ENCODE assay signal across 16 cellular contexts in the genomic region with DNA sequence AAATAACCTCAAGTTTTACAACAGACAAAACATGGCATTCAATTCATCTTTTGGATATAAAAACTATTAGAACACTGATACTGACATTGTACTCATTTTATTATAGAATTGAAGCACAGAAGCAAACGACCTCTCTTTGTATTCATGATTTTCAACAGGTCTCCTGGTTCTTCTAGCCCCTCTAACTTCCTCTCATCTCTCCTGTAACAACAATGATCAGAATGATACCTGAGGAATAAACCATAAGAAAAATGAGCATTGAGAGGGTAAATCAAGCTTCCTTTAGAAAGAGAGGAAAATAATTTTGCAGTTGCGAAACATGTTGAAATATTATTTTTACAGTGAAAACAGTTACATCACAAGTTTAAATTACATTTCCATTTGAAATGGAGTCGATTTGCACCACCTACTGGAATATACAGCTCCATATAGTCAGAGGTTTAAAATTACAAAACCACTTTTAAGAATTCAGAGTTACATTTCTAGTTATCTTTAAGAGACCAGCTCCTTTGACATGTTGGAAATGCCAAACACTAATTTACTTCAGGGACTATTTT. TPM values are rescaled to one million over a fixed set of nuclear protein-coding genes. Genes with fewer than 3 reads are reported as not detected.
A peak's percentile ranks its signal among the peaks of the same experiment; 100 is the strongest.
DNase-seq lines count a peak whose midpoint lies in the region; ATAC-seq and TF ChIP-seq lines count a peak whose summit lies in the region.
"Had no signal": no experiment of that assay in that cellular context is flagged by ENCODE, and none has a peak within 500 bp of the region (broad histone marks: within the 10 kb centered on the region; RNA-seq: fewer than 3 reads in every experiment).

No MANE protein-coding gene starts in this region.

- ATAC-seq in HCT116 = no peak
- no peak for ATAC-seq in HG03442 (IDR thresholded peaks at IDR 0.05; ENCODE audit: unreplicated experiment)
- ATAC-seq: GM23338 had no signal

- POLR2A ChIA-PET in HCT116 (lab: Charles Lee) = interaction anchor here (0.6 to 1.1 kb wide), 2 partner anchors 12 to 19 kb away, joined by 4 to 5 read pairs; partner anchors contain the start of gene EDRF1

- TF ChIP-seq CTCF in AG09309 (IDR thresholded peaks at IDR 0.05; ENCODE audit: control insufficient read depth, insufficient read depth, low read depth, low read length, missing control alignments) = peak; percentile 34
- TF ChIP-seq CTCF in HCT116 (IDR thresholded peaks at IDR 0.05 in 2 of 3, conservative IDR thresholded peaks at IDR 0.05 in 1 of 3; ENCODE audit: borderline replicate concordance in 1 of 3, insufficient read depth in 1 of 3, low read depth in 2 of 3, low read length in 2 of 3) = peak; percentile 10 to 65 (median 49); a peak in 3 of 6 replicates
- TF ChIP-seq CTCF in VCaP (conservative IDR thresholded peaks at IDR 0.05) = peak; percentile 56; the same call in 1 of the 2 replicates
- TF ChIP-seq CTCF in fibroblast of villous mesenchyme (IDR thresholded peaks at IDR 0.05; ENCODE audit: insufficient read depth, low read depth, low read length) = no peak

- TF ChIP-seq POLR2A in HCT116 (IDR thresholded peaks at IDR 0.05; ENCODE audit: borderline replicate concordance, extremely low read depth, insufficient read depth, insufficient read length) = no peak

- CTCF ChIA-PET in HCT116 (lab: Charles Lee) = interaction anchor here (0.8 to 1.2 kb wide), 3 partner anchors 60 to 652 kb away, joined by 3 to 8 read pairs (median 4); no protein-coding TSS in a partner anchor

- no peak overlapping the region for H3K4me2 ChIP-seq in HCT116 (ENCODE audit: low read length)
- H3K4me2 ChIP-seq: GM23338 had no signal

- RAD21 ChIA-PET in HCT116 (lab: Charles Lee; ENCODE audit: low non-redundant PET in 1 of 2, low total read pairs in 2 of 2, uncharacterized antibody in 2 of 2, unreplicated experiment in 2 of 2) = no interaction called here

- H2AFZ ChIP-seq in HCT116 (ENCODE audit: low read depth, low read length, poor library complexity, severe bottlenecking) = peak overlapping the region; percentile 18
- H2AFZ ChIP-seq: GM23338 had no signal

- no peaks in the 10 kb centered on the region for H3K9me3 ChIP-seq in HCT116 (ENCODE audit: control insufficient read depth in 1 of 2, insufficient read depth in 1 of 2, low read depth in 1 of 2, low read length in 2 of 2)

- H3K4me1 ChIP-seq in HCT116 (ENCODE audit: control insufficient read depth in 1 of 2, insufficient read depth in 2 of 2, low read length in 2 of 2) = no peaks in the 10 kb centered on the region

- H3K9me2 ChIP-seq in HCT116 (ENCODE audit: insufficient read depth) = no peaks in the 10 kb centered on the region

- no peak for DNase-seq in AG09309 (ENCODE audit: low read depth)
- no peak for DNase-seq in HCT116 (ENCODE audit: low read depth, low spot score)
- peak; percentile 38 for DNase-seq in fibroblast of villous mesenchyme (ENCODE audit: low read depth)
- no peak for DNase-seq in LoVo (ENCODE audit: low spot score)
- DNase-seq in activated effector memory CD4-positive, alpha-beta T cell treated with Interleukin-2 at 50 U/mL for 16 hours = no peak
- DNase-seq in HT-29 (ENCODE audit: low spot score) = no peak
- DNase-seq: activated CD4-positive, alpha-beta T cell treated with anti-CD3 and anti-CD28 coated beads, Interleukin-2, amount 10 ng/mL, durations not matched to agents 24 days and 14 days; hippocampal formation; NCI-H1694 had no signal

- 0 out of 2 replicates have a peak, but pooled peaks cover 1% of the 10 kb centered on the region for H3K27me3 ChIP-seq in HCT116 (ENCODE audit: insufficient read depth, low read length)

- intact Hi-C loops in HCT116 (cut with micrococcal nuclease) = no loop called here

- no TSS peak for BruUV-seq in HCT116 (replicated peaks; lab: Mats Ljungman, UMichigan)

- peak; percentile 77 for TF ChIP-seq RAD21 in HCT116 (IDR thresholded peaks at IDR 0.05; ENCODE audit: low read depth)

- H3K27ac ChIP-seq in HCT116 (ENCODE audit: low read depth, low read length) (no peak overlapping the region), VCaP (no peak overlapping the region)

- no peaks in the 10 kb centered on the region for H3K79me2 ChIP-seq in HCT116 (ENCODE audit: insufficient read depth, low read length)

- H3K4me3 ChIP-seq in AG09309 (ENCODE audit: control insufficient read depth, low read depth, low read length) = no peak overlapping the region
- no peak overlapping the region for H3K4me3 ChIP-seq in HCT116 (replicated peaks in 1 of 2; ENCODE audit: low read depth in 1 of 2, low read length in 2 of 2)
- H3K4me3 ChIP-seq in fibroblast of villous mesenchyme (ENCODE audit: low read depth, low read length) = no peak overlapping the region
- H3K4me3 ChIP-seq: GM23338 had no signal

- H3K9ac ChIP-seq in HCT116 (ENCODE audit: low read length) = no peak overlapping the region

- no peaks in the 10 kb centered on the region for H3K36me3 ChIP-seq in HCT116 (ENCODE audit: control insufficient read depth in 1 of 2, insufficient read depth in 2 of 2, low read length in 2 of 2)

- no peaks in the 10 kb centered on the region for H4K20me1 ChIP-seq in HCT116 (ENCODE audit: insufficient read depth)

TF ChIP-seq in HCT116, 20 proteins besides CTCF, POLR2A, EP300 and RAD21:
- TF ChIP-seq ELF1 (IDR thresholded peaks at IDR 0.05; ENCODE audit: borderline replicate concordance, low read depth) (no peak), JUND (IDR thresholded peaks at IDR 0.05) (no peak), CEBPB (IDR thresholded peaks at IDR 0.05; ENCODE audit: low read depth) (peak; percentile 61), EZH2 (IDR thresholded peaks at IDR 0.05) (no peak), TCF7L2 (IDR thresholded peaks at IDR 0.05; ENCODE audit: borderline replicate concordance, extremely low read depth, insufficient read depth, insufficient read length) (no peak), ZNF274 (IDR thresholded peaks at IDR 0.05; ENCODE audit: low read depth, low read length) (no peak), POLR2AphosphoS5 (IDR thresholded peaks at IDR 0.05; ENCODE audit: low read depth, low read length) (no peak)

RNA-seq across cellular contexts. Expression of gene TEX36, which starts 17.5 kb away (rescaled TPM):
- total RNA-seq in HCT116 (2021; ENCODE audit: unreplicated experiment) (0.25 TPM), fibroblast of villous mesenchyme (not detected in 2 replicates)
- polyA plus RNA-seq in HCT116 (2012) = 0.25 TPM in 1 of 2 replicates, not detected in the other
- not detected in 2 replicates for total RNA-seq in HT-29 (2014; rRNA removed; shearing (Covaris generic))
- total RNA-seq: activated CD4-positive, alpha-beta T cell treated with anti-CD3 and anti-CD28 coated beads, Interleukin-2, amount 10 ng/mL, durations not matched to agents 24 days and 14 days; GM23338; HT1080; liver; omental fat pad; T-helper 1 cell treated with Interleukin-12 subunit alpha and Interleukin-12 subunit beta and Interleukin-4 antibody, amounts not matched to agents 30 ng/mL and 1 ng/mL, for 36 hours had no signal
- polyA plus RNA-seq: GM23338, liver had no signal

RNA-seq across cellular contexts. Expression of gene EDRF1, which starts 19.1 kb away (rescaled TPM):
- 49.2 TPM for total RNA-seq in HCT116 (2021; ENCODE audit: unreplicated experiment)
- 10.4 and 17.7 TPM in 2 replicates for polyA plus RNA-seq in HCT116 (2012)
- total RNA-seq in fibroblast of villous mesenchyme = 20.9 and 29.8 TPM in 2 replicates
- total RNA-seq in HT-29 (2014; rRNA removed; shearing (Covaris generic)) = 17.4 and 18.7 TPM in 2 replicates
